1 cellular context compared by ENCODE assay signal in the genomic region with DNA sequence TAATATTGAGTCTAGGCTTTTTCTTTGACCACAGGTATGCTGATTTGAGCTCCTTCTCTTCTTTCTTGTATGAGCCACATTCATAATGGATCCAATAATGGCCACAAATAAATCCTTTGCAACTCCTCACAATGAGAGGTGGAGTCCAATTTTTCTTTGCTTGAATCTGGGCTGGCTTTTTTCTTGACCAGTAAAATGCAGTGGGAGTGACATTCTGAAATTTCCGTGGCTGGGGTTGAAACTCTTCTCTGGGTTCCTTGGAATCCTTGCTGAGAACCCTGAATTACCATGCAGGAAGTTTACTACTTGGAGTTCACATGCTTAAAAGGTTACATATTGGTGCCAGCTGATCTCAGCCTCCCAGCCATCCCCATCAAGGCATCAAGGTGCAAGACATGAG.
TF ChIP-seq lines count a peak whose summit lies in the region.

No MANE protein-coding gene starts in this region.

TF ChIP-seq in IMR-90, 13 proteins besides CTCF, POLR2A, EP300 and RAD21:
- TF ChIP-seq CHD1 (IDR thresholded peaks at IDR 0.05; ENCODE audit: low read depth, low read length) (no peak), CEBPB (IDR thresholded peaks at IDR 0.05; ENCODE audit: low read depth, low read length) (no peak), ELK1 (IDR thresholded peaks at IDR 0.05; ENCODE audit: borderline replicate concordance, low read depth, low read length) (no peak), MAZ (IDR thresholded peaks at IDR 0.05; ENCODE audit: borderline replicate concordance, low read depth, low read length) (no peak), NFE2L2 (IDR thresholded peaks at IDR 0.05; ENCODE audit: low read depth, low read length) (no peak), RCOR1 (IDR thresholded peaks at IDR 0.05; ENCODE audit: insufficient replicate concordance, low read length) (no peak), MXI1 (IDR thresholded peaks at IDR 0.05; ENCODE audit: borderline replicate concordance, low read depth, low read length) (no peak), BHLHE40 (IDR thresholded peaks at IDR 0.05; ENCODE audit: low read depth, low read length) (no peak), MAFK (IDR thresholded peaks at IDR 0.05; ENCODE audit: low read depth, low read length) (no peak), RFX5 (IDR thresholded peaks at IDR 0.05; ENCODE audit: low read depth, low read length) (no peak), FOS (IDR thresholded peaks at IDR 0.05; ENCODE audit: low read depth, low read length) (no peak), SMC3 (IDR thresholded peaks at IDR 0.05; ENCODE audit: low read depth, low read length) (no peak)
- TF ChIP-seq, protein P1, sequence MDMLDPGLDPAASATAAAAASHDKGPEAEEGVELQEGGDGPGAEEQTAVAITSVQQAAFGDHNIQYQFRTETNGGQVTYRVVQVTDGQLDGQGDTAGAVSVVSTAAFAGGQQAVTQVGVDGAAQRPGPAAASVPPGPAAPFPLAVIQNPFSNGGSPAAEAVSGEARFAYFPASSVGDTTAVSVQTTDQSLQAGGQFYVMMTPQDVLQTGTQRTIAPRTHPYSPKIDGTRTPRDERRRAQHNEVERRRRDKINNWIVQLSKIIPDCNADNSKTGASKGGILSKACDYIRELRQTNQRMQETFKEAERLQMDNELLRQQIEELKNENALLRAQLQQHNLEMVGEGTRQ (IDR thresholded peaks at IDR 0.05; ENCODE audit: low read depth, low read length): no peak
